ENCODE assay signal across 9 cellular contexts in genomic region chr17:30021708-30022317, GRCh38.
DNase-seq lines count a peak whose midpoint lies in the region; ATAC-seq and TF ChIP-seq lines count a peak whose summit lies in the region.
"Had no signal": no experiment of that assay in that cellular context is flagged by ENCODE, and none has a peak within 500 bp of the region (broad histone marks: within the 10 kb centered on the region; RNA-seq: fewer than 3 reads in every experiment).

No MANE protein-coding gene starts in this region.

- in situ Hi-C loops in T47D (cut with HindIII; ENCODE audit: low pct_unique_long_range_greater_than_20kb, low sequenced_read_pairs) = no loop called here

- H3K36me3 ChIP-seq in thyroid gland = no peaks in the 10 kb centered on the region

- ATAC-seq in HG03571 (IDR thresholded peaks at IDR 0.05; ENCODE audit: unreplicated experiment) = no peak

- no peak for TF ChIP-seq POLR2A in thyroid gland (IDR thresholded peaks at IDR 0.05)

- H3K27ac ChIP-seq in thyroid gland = no peak overlapping the region

- H3K4me1 ChIP-seq in thyroid gland = no peaks in the 10 kb centered on the region

- peak; percentile 65 for DNase-seq in SIG-M5 treated with dmso at 0.1 percent for 504 hours (lab: John Stamatoyannopoulos, UW; ENCODE audit: unreplicated experiment)
- no peak for DNase-seq in SIG-M5 (lab: John Stamatoyannopoulos, UW)
- DNase-seq in KG1 (lab: John Stamatoyannopoulos, UW) = peak; percentile 5
- peak; percentile 71 for DNase-seq in RKO (ENCODE audit: low spot score)
- peak; percentile 49 to 62 for DNase-seq in T47D (ENCODE audit: low read depth in 1 of 2, low spot score in 1 of 2)
- peak; percentile 58 for DNase-seq in left kidney (ENCODE audit: low read depth, low spot score)
- peak; percentile 19 to 20 for DNase-seq in thyroid gland
- DNase-seq: activated naive CD8-positive, alpha-beta T cell treated with anti-CD3 and anti-CD28 coated beads, Interleukin-2, amount 10 ng/mL, durations not matched to agents 7 days and 5 days had no signal

- no peaks in the 10 kb centered on the region for H3K27me3 ChIP-seq in thyroid gland

- WGBS in thyroid gland, 2 donors = 27 to 30% methylated on average over 4 of the region's 4 CpGs

- no peaks in the 10 kb centered on the region for H3K9me3 ChIP-seq in thyroid gland

- H3K4me3 ChIP-seq in thyroid gland (replicated peaks in 1 of 3) = no peak overlapping the region

- intact Hi-C loops in thyroid gland (cut with DNase I) = no loop called here

- peak; percentile 53 to 81 (median 68) for TF ChIP-seq CTCF in thyroid gland (IDR thresholded peaks at IDR 0.05)
